ENCODE assay signal across 8 cellular contexts in genomic region chr19:39970674-39971379, GRCh38. TPM values are rescaled to one million over a fixed set of nuclear protein-coding genes. Genes with fewer than 3 reads are reported as not detected.
DNase-seq lines count a peak whose midpoint lies in the region; TF ChIP-seq lines count a peak whose summit lies in the region.

TSS of gene PSMC4 (plus strand) at chr19:39971165. CDS start at chr19:39971203, 38 bp downstream.

- H3K27ac ChIP-seq in SK-N-MC (peak within 1 kb of the TSS; percentile 79), temporal lobe (ENCODE audit: low read depth, low read length) (peak within 1 kb of the TSS; percentile 72)

- peak; percentile 72 for TF ChIP-seq CTCF in HFF-Myc (IDR thresholded peaks at IDR 0.05; ENCODE audit: low read depth, low read length, missing control alignments)

- H3K36me3 ChIP-seq in SK-N-MC (ENCODE audit: insufficient read depth, low read length): peaks cover 37% of the 10 kb centered on the region

- no peaks in the 10 kb centered on the region for H3K9me3 ChIP-seq in SK-N-MC (ENCODE audit: low read depth, low read length)

- DNase-seq in GM04504 (ENCODE audit: low read depth): peak; percentile 98
- DNase-seq in HFF-Myc (ENCODE audit: extremely low read depth, low read depth): peak; percentile 98
- DNase-seq in NAMALWA (ENCODE audit: low spot score): peak; percentile 99
- peak; percentile 95 for DNase-seq in SK-N-MC (ENCODE audit: low read depth, low spot score)
- DNase-seq in activated naive CD4-positive, alpha-beta T cell treated with anti-CD3 and anti-CD28 coated beads, Interleukin-2, amount 50 U/mL, for 16 hours: peak; percentile 98
- DNase-seq in germinal center (ENCODE audit: low spot score): peak; percentile 99
- DNase-seq in nucleus accumbens (lab: John Stamatoyannopoulos, UW): peak; percentile 82 to 99 (median 98)

- peak within 1 kb of the TSS; percentile 95 for H3K4me3 ChIP-seq in HFF-Myc (replicated peaks; ENCODE audit: low read depth, low read length)
- H3K4me3 ChIP-seq in SK-N-MC: peak within 1 kb of the TSS; percentile 97

- peak within 1 kb of the TSS; percentile 98 for H3K9ac ChIP-seq in SK-N-MC (ENCODE audit: insufficient read length)

RNA-seq across cellular contexts. Expression of gene PSMC4, which starts in this region (rescaled TPM):
- total RNA-seq in temporal lobe: 52.6 TPM

Comparison
In these comparisons a context has a peak if more than half of its experiments do, and no peak if none do; other contexts are left out.
1. Peak in every context shown above with its lines: DNase-seq, H3K4me3 ChIP-seq and H3K27ac ChIP-seq.